ENCODE assay signal across 8 cellular contexts in the genomic region with DNA sequence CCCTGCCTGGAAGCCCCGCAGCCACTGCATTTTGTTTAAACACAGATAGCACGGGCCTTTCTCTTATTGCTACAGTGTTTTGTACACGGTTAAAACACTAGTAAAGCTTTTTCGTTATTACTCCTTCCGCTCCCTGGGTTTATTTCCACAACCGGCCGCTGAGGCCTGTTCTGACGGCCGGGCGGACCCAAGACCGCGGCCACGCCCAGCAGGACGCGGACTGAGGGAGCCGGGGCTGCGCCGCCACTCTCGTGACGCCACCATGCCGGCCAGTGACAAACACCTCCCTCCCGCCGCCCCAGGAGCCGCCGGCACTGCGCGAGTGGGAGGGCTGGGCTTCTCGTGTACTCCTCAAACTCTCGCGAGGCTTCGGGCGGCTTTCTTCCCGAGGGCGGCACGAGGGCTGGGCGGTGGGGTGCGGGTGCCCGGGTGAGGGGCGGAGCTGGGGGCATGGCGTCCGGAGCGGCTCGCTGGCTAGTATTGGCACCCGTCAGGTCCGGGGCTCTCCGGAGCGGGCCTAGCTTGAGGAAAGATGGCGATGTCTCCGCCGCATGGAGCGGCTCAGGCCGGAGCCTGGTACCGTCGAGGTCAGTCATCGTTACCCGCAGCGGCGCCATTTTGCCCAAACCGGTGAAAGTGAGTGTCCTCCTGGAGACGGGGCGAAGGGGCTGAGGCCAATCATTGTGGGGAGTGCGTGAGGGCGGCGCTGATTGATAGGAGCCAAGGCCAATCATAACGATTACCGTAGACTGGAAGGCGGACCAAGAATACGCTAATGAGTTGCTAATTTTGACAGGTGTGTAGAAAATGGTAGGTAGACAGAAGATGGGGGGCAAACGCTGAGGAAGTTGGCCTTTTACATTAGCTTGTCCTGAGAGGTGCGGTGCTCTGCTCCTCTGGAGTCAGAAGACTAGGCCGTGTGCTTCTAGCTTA. TPM values are rescaled to one million over a fixed set of nuclear protein-coding genes. Genes with fewer than 3 reads are reported as not detected.
DNase-seq lines count a peak whose midpoint lies in the region; ATAC-seq, FAIRE-seq and TF ChIP-seq lines count a peak whose summit lies in the region.

A gene with protein sequence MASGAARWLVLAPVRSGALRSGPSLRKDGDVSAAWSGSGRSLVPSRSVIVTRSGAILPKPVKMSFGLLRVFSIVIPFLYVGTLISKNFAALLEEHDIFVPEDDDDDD (plus strand): TSS at position 382 of the 933 bp plus-strand sequence. CDS start 69 bp downstream, at position 451.

- peaks cover 42% of the 10 kb centered on the region for H3K4me1 Mint-ChIP-seq in activated T-cell treated with anti-CD3 and anti-CD28 coated beads, Interleukin-2, amount 50 U/mL, for 72 hours (ENCODE audit: low read depth)

- H3K27ac Mint-ChIP-seq in activated T-cell treated with anti-CD3 and anti-CD28 coated beads, Interleukin-2, amount 50 U/mL, for 72 hours: peak within 1 kb of the TSS; percentile 93

- TF ChIP-seq CTCF in esophagus muscularis mucosa (IDR thresholded peaks at IDR 0.05): no peak

- H3K27me3 ChIP-seq in esophagus muscularis mucosa (no peaks in the 10 kb centered on the region), muscle layer of duodenum (ENCODE audit: low read depth, low read length) (no peaks in the 10 kb centered on the region)

- 2% methylated on average over 43 of the region's 71 CpGs for WGBS in esophagus muscularis mucosa

- peaks cover 5 to 18% of the 10 kb centered on the region in 2 donors for H3K36me3 Mint-ChIP-seq in activated T-cell treated with anti-CD3 and anti-CD28 coated beads, Interleukin-2, amount 50 U/mL, for 72 hours (ENCODE audit: insufficient read depth in 2 of 2)

- DNase-seq in DMS79 (lab: John Stamatoyannopoulos, UW): peak; percentile 80
- DNase-seq in RCC 7860 (ENCODE audit: low spot score): peak; percentile 90
- peak; percentile 99 for DNase-seq in activated T-cell treated with anti-CD3 and anti-CD28 coated beads, Interleukin-2, amount 50 U/mL, for 72 hours
- DNase-seq in esophagus muscularis mucosa (ENCODE audit: extremely low spot score): peak; percentile 100
- DNase-seq in stimulated activated CD8-positive, alpha-beta memory T cell treated with anti-CD3 and anti-CD28 coated beads, Interleukin-7, amount 100 ng/mL, for 4 hours (ENCODE audit: low read depth in 2 of 2): peak; percentile 97 to 98

- peak within 1 kb of the TSS; percentile 83 for H3K27ac ChIP-seq in KOPT-K1 (ENCODE audit: low read depth, low read length, poor library complexity, severe bottlenecking)
- peak within 1 kb of the TSS; percentile 90 to 99 (median 99) for H3K27ac ChIP-seq in esophagus muscularis mucosa (replicated peaks in 1 of 4)
- peak within 1 kb of the TSS; percentile 99 for H3K27ac ChIP-seq in muscle layer of duodenum (ENCODE audit: low read length)

- peaks cover 31% of the 10 kb centered on the region for H3K36me3 ChIP-seq in KOPT-K1 (ENCODE audit: insufficient read depth, low read length)
- peaks cover 0 to 48% (median 38%) of the 10 kb centered on the region in 4 donors for H3K36me3 ChIP-seq in esophagus muscularis mucosa
- H3K36me3 ChIP-seq in muscle layer of duodenum (ENCODE audit: control insufficient read depth in 1 of 2, insufficient read depth in 2 of 2, low read length in 2 of 2): peaks cover 5 to 44% of the 10 kb centered on the region in 2 donors

- FAIRE-seq in RCC 7860 (lab: Jason Lieb, UNC): peak; percentile 78

- intact Hi-C loops in esophagus muscularis mucosa (cut with DNase I): no loop called here

- TF ChIP-seq POLR2A in esophagus muscularis mucosa (IDR thresholded peaks at IDR 0.05; ENCODE audit: low read depth): peak; percentile 84

- H3K4me3 Mint-ChIP-seq in activated T-cell treated with anti-CD3 and anti-CD28 coated beads, Interleukin-2, amount 50 U/mL, for 72 hours: peak within 1 kb of the TSS; percentile 97 to 99

- H3K9me3 ChIP-seq in KOPT-K1 (ENCODE audit: insufficient read depth, low read length, poor library complexity, severe bottlenecking) (no peaks in the 10 kb centered on the region), esophagus muscularis mucosa (no peaks in the 10 kb centered on the region), muscle layer of duodenum (ENCODE audit: control insufficient read depth in 1 of 2, low read length in 2 of 2) (no peaks in the 10 kb centered on the region)

- no peak for TF ChIP-seq EP300 in esophagus muscularis mucosa (IDR thresholded peaks at IDR 0.05)

- H3K4me1 ChIP-seq in esophagus muscularis mucosa: peaks cover 40 to 68% (median 56%) of the 10 kb centered on the region in 4 donors
- H3K4me1 ChIP-seq in muscle layer of duodenum (ENCODE audit: control insufficient read depth in 1 of 2, insufficient read depth in 2 of 2, low read length in 2 of 2): peaks cover 12 to 33% of the 10 kb centered on the region in 2 donors

- no peaks in the 10 kb centered on the region for H3K9me3 Mint-ChIP-seq in activated T-cell treated with anti-CD3 and anti-CD28 coated beads, Interleukin-2, amount 50 U/mL, for 72 hours

- H3K27me3 Mint-ChIP-seq in activated T-cell treated with anti-CD3 and anti-CD28 coated beads, Interleukin-2, amount 50 U/mL, for 72 hours (ENCODE audit: low read depth): no peaks in the 10 kb centered on the region

- H3K4me3 ChIP-seq in esophagus muscularis mucosa (peak within 1 kb of the TSS; percentile 62 to 79 (median 72)), muscle layer of duodenum (ENCODE audit: low read depth in 1 of 2, low read length in 2 of 2) (peak within 1 kb of the TSS; percentile 78 to 94)

- ATAC-seq in GM21786 (IDR thresholded peaks at IDR 0.05; ENCODE audit: unreplicated experiment): peak; percentile 84
- ATAC-seq in activated T-cell treated with anti-CD3 and anti-CD28 coated beads, Interleukin-2, amount 50 U/mL, for 72 hours (replicated peaks in 1 of 2): peak; percentile 89

RNA-seq across cellular contexts. Expression of the gene that starts here (rescaled TPM):
- total RNA-seq in activated T-cell treated with anti-CD3 and anti-CD28 coated beads, Interleukin-2, amount 50 U/mL, for 72 hours: 100 to 1,000 TPM; 103 to 105 TPM
- total RNA-seq in esophagus muscularis mucosa: 10 to 100 TPM; 18.9 to 32.7 (median 22.1) TPM

Comparison
In these comparisons a context has a peak if more than half of its experiments do, and no peak if none do; other contexts are left out.
1. Peak in every context shown above with its lines: DNase-seq, ATAC-seq, H3K4me3 ChIP-seq and H3K27ac ChIP-seq.